In the genomic region with DNA sequence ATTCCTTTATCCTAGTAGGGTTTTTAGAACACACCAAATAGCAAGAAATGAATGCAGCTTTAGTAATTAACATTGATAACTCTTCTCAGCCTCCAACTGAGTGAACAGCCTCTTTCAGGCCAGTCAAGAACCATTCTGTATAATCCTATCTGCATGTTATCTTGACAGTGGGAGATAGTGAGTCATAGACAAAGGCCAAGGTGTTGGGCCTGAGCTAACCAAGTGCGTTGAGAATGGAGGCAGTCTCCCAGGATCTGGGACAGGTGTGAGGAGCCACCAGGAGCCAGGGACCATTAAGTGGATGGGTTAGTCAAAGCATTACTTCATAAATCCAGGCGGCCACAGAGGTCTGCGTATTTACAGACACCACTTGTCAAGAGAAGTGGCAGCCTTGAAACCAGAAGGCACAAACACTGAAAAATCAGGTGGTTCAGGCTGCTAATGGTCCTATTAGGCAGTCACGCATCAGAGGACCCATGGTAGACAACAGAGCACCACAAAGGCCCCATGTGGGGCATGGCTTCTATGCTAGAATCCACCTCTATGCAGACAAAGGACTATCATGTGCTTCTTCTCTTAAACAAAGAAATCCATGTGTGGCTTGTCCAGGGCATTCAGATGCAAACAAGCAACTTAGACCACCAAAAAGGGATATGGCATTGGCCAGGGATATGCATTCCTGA, we compare ENCODE assay signal across 21 cellular contexts.
DNase-seq lines count a peak whose midpoint lies in the region; ATAC-seq and TF ChIP-seq lines count a peak whose summit lies in the region.
"Had no signal": no experiment of that assay in that cellular context is flagged by ENCODE, and none has a peak within 500 bp of the region (broad histone marks: within the 10 kb centered on the region; RNA-seq: fewer than 3 reads in every experiment).

No MANE protein-coding gene starts in this region.

- POLR2A ChIA-PET in activated CD4-positive, alpha-beta memory T cell treated with anti-CD3 and anti-CD28 coated beads, Interleukin-2, amount 10 ng/mL, durations not matched to agents 7 days and 5 days (lab: Charles Lee): no interaction called here

- H3K9me3 Mint-ChIP-seq in progenitor cell of endocrine pancreas (ENCODE audit: low read depth): peaks cover 3% of the 10 kb centered on the region
- H3K9me3 Mint-ChIP-seq in activated CD4-positive, alpha-beta memory T cell treated with anti-CD3 and anti-CD28 coated beads, Interleukin-2, amount 10 ng/mL, durations not matched to agents 7 days and 5 days: no peaks in the 10 kb centered on the region

- TF ChIP-seq CTCF in progenitor cell of endocrine pancreas (IDR thresholded peaks at IDR 0.05; ENCODE audit: unreplicated experiment): no peak
- no peak for TF ChIP-seq CTCF in upper lobe of right lung (IDR thresholded peaks at IDR 0.05)

- H3K27me3 ChIP-seq in NT2/D1 (ENCODE audit: insufficient read depth, insufficient read length) (no peaks in the 10 kb centered on the region), upper lobe of right lung (no peaks in the 10 kb centered on the region)
- H3K27me3 ChIP-seq: BLaER1 treated with 17β-estradiol and CSF1 and Interleukin-3, amounts not matched to agents 10 nM and 100 nM; pancreas; suprapubic skin had no signal

- peaks cover 1% of the 10 kb centered on the region for H3K36me3 Mint-ChIP-seq in progenitor cell of endocrine pancreas (ENCODE audit: insufficient read depth)
- no peaks in the 10 kb centered on the region for H3K36me3 Mint-ChIP-seq in activated CD4-positive, alpha-beta memory T cell treated with anti-CD3 and anti-CD28 coated beads, Interleukin-2, amount 10 ng/mL, durations not matched to agents 7 days and 5 days (ENCODE audit: low read depth)

- intact Hi-C loops in upper lobe of right lung (cut with DNase I): no loop called here

- H3K36me3 ChIP-seq in NT2/D1 (ENCODE audit: insufficient read depth, insufficient read length, low read length) (no peaks in the 10 kb centered on the region), upper lobe of right lung (no peaks in the 10 kb centered on the region)
- H3K36me3 ChIP-seq: BLaER1 treated with 17β-estradiol and CSF1 and Interleukin-3, amounts not matched to agents 10 nM and 100 nM; pancreas; suprapubic skin had no signal

- peaks cover 7% of the 10 kb centered on the region for H3K27me3 Mint-ChIP-seq in progenitor cell of endocrine pancreas
- no peaks in the 10 kb centered on the region for H3K27me3 Mint-ChIP-seq in activated CD4-positive, alpha-beta memory T cell treated with anti-CD3 and anti-CD28 coated beads, Interleukin-2, amount 10 ng/mL, durations not matched to agents 7 days and 5 days

- H3K4me1 ChIP-seq in NT2/D1 (ENCODE audit: insufficient read depth, insufficient read length) (no peaks in the 10 kb centered on the region), upper lobe of right lung (no peaks in the 10 kb centered on the region)
- H3K4me1 ChIP-seq: pancreas had no signal

- CTCF ChIA-PET in activated CD4-positive, alpha-beta memory T cell treated with anti-CD3 and anti-CD28 coated beads, Interleukin-2, amount 10 ng/mL, durations not matched to agents 7 days and 5 days (lab: Charles Lee): no interaction called here

- peak overlapping the region; percentile 51 for H3K27ac Mint-ChIP-seq in progenitor cell of endocrine pancreas
- no peak overlapping the region for H3K27ac Mint-ChIP-seq in activated CD4-positive, alpha-beta memory T cell treated with anti-CD3 and anti-CD28 coated beads, Interleukin-2, amount 10 ng/mL, durations not matched to agents 7 days and 5 days

- no peak overlapping the region for H3K4me3 Mint-ChIP-seq in progenitor cell of endocrine pancreas (ENCODE audit: low read depth)
- no peak overlapping the region for H3K4me3 Mint-ChIP-seq in activated CD4-positive, alpha-beta memory T cell treated with anti-CD3 and anti-CD28 coated beads, Interleukin-2, amount 10 ng/mL, durations not matched to agents 7 days and 5 days

- H3K9ac ChIP-seq in NT2/D1 (ENCODE audit: insufficient read length, low read depth): no peak overlapping the region
- H3K9ac ChIP-seq: BLaER1 treated with 17β-estradiol and CSF1 and Interleukin-3, amounts not matched to agents 10 nM and 100 nM had no signal

- no peak for ATAC-seq in GM19328 (IDR thresholded peaks at IDR 0.05; ENCODE audit: unreplicated experiment)
- no peak for ATAC-seq in upper lobe of right lung
- ATAC-seq: esophagus mucosa, pancreas had no signal

- DNase-seq in NCI-H2081 (lab: John Stamatoyannopoulos, UW) (peak; percentile 30 to 39), NCI-H2081 treated with DMSO at 0.1 percent for 48 hours (lab: John Stamatoyannopoulos, UW) (no peak), NCI-H187 (lab: John Stamatoyannopoulos, UW) (peak; percentile 71 to 79), NT2/D1 (ENCODE audit: low read depth, low spot score) (peak; percentile 67), progenitor cell of endocrine pancreas (ENCODE audit: low spot score, unreplicated experiment) (no peak), upper lobe of right lung (no peak)
- no peak for DNase-seq in activated CD4-positive, alpha-beta memory T cell treated with anti-CD3 and anti-CD28 coated beads, Interleukin-2, amount 10 ng/mL, durations not matched to agents 7 days and 5 days
- DNase-seq: activated CD4-positive, alpha-beta T cell treated with anti-CD3 and anti-CD28 coated beads for 48 hours; activated CD8-positive, alpha-beta memory T cell treated with anti-CD3 and anti-CD28 coated beads, Interleukin-2, amount 50 U/mL, for 4 hours; activated gamma-delta T cell treated with Interleukin-2 at 50 U/mL for 16 hours; amygdala; caudate nucleus; DMS 273 treated with DMSO at 0.1 percent for 48 hours; mammary epithelial cell; NCI-H1694; pancreas had no signal

- no peak overlapping the region for H3K4me3 ChIP-seq in NT2/D1 (ENCODE audit: insufficient read length, low read depth)
- no peak overlapping the region for H3K4me3 ChIP-seq in upper lobe of right lung
- H3K4me3 ChIP-seq: BLaER1 treated with 17β-estradiol and CSF1 and Interleukin-3, amounts not matched to agents 10 nM and 100 nM; pancreas; skin epidermis; suprapubic skin had no signal

- no peak overlapping the region for H3K27ac ChIP-seq in upper lobe of right lung
- H3K27ac ChIP-seq: BLaER1 treated with 17β-estradiol and CSF1 and Interleukin-3, amounts not matched to agents 10 nM and 100 nM; pancreas; skin epidermis; suprapubic skin had no signal

- H3K9me3 ChIP-seq in NT2/D1 (ENCODE audit: insufficient read depth, low read length): peaks cover 4% of the 10 kb centered on the region; the same call in 1 of the 2 replicates
- H3K9me3 ChIP-seq in upper lobe of right lung: no peaks in the 10 kb centered on the region
- H3K9me3 ChIP-seq: pancreas, suprapubic skin had no signal

- peaks cover 10% of the 10 kb centered on the region for H3K4me1 Mint-ChIP-seq in progenitor cell of endocrine pancreas (ENCODE audit: low read depth)
- H3K4me1 Mint-ChIP-seq in activated CD4-positive, alpha-beta memory T cell treated with anti-CD3 and anti-CD28 coated beads, Interleukin-2, amount 10 ng/mL, durations not matched to agents 7 days and 5 days: no peaks in the 10 kb centered on the region

Comparison
In these comparisons a context has a peak if more than half of its experiments do, and no peak if none do; other contexts are left out.
1. DNase-seq: peak in NCI-H2081 (2 of 2), NCI-H187 (2 of 2) and NT2/D1 (single experiment); none in NCI-H2081 treated with DMSO at 0.1 percent for 48 hours (single experiment), progenitor cell of endocrine pancreas (single experiment), upper lobe of right lung (single experiment) and activated CD4-positive, alpha-beta memory T cell treated with anti-CD3 and anti-CD28 coated beads, Interleukin-2, amount 10 ng/mL, durations not matched to agents 7 days and 5 days (single experiment).